In the genomic region with DNA sequence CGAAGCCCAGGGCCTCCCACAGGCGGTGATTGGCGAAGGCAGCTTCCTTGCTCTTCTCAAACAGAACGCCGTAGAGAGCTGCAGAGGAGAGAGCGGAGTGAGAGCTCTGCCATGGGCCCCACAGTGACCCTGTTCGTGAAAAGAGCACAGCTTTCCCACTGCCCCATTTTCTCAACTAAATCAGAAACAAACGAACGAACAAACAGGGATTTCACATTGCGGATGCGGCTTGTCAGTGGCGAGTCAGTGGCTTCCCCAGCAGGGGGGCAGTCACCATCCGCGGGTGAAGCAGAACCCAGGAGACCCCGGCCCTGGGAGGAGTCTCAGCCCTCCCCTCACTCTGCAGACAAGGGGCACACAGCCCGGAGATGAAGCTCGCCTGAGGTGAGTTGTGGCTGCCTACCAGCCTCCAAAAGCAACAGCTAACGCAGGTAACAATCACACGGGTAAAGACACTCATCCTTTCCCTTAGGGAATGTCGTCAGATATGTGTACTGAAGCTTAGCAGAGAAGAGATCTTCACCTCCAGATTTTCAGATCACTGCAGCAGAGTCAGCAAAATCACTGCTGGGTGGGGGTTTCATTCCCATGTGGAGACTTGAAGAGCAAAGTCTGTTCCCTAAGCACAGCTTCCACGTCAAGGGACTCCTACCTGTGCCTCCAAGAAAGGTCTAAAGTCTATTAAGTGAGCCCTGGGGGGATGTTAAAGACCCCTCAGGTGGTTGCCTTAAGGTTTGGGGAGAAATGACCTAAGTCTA, we compare ENCODE assay signal across 29 cellular contexts. TPM values are rescaled to one million over a fixed set of nuclear protein-coding genes. Genes with fewer than 3 reads are reported as not detected.
"Had no signal": no experiment of that assay in that cellular context is flagged by ENCODE, and none has a peak within 500 bp of the region (broad histone marks: within the 10 kb centered on the region; RNA-seq: fewer than 3 reads in every experiment).

No MANE protein-coding gene starts in this region.

- H3K27ac Mint-ChIP-seq: activated B cell treated with CpG ODN at 0.5 μM for 24 hours; activated CD4-positive, alpha-beta T cell treated with anti-CD3 and anti-CD28 coated beads, Interleukin-2, amount 10 ng/mL, durations not matched to agents 24 days and 14 days; activated naive CD4-positive, alpha-beta T cell treated with anti-CD3 and anti-CD28 coated beads for 36 hours; activated naive CD8-positive, alpha-beta T cell; activated T-helper 17 cell treated with anti-CD3 and anti-CD28 coated beads, Interleukin-2, amount 50 U/mL, for 72 hours; T-helper 17 cell had no signal

- H3K27me3 Mint-ChIP-seq: activated naive CD8-positive, alpha-beta T cell had no signal

- H3K4me3 Mint-ChIP-seq: activated B cell treated with CpG ODN at 0.5 μM for 24 hours; activated CD4-positive, alpha-beta T cell treated with anti-CD3 and anti-CD28 coated beads, Interleukin-2, amount 10 ng/mL, durations not matched to agents 24 days and 14 days; activated naive CD4-positive, alpha-beta T cell treated with anti-CD3 and anti-CD28 coated beads for 36 hours; activated naive CD8-positive, alpha-beta T cell; activated T-helper 17 cell treated with anti-CD3 and anti-CD28 coated beads, Interleukin-2, amount 50 U/mL, for 72 hours; brain; T-helper 17 cell had no signal

- H3K4me3 ChIP-seq: cardiac muscle cell, MG63 had no signal

- H3K36me3 ChIP-seq: cardiac muscle cell, MG63 had no signal

- H3K27me3 ChIP-seq: cardiac muscle cell, MG63 had no signal

- H3K9me3 ChIP-seq: MG63 had no signal

- DNase-seq: activated B cell treated with CpG ODN at 0.5 μM for 24 hours; activated CD4-positive, alpha-beta T cell treated with anti-CD3 and anti-CD28 coated beads for 1 hour; activated CD4-positive, alpha-beta T cell treated with anti-CD3 and anti-CD28 coated beads, Interleukin-2, amount 10 ng/mL, durations not matched to agents 24 days and 14 days; activated CD4-positive, alpha-beta T cell treated with anti-CD3 and anti-CD28 coated beads, Interleukin-2, amount 50 U/mL, for 48 hours; activated gamma-delta T cell; activated naive CD4-positive, alpha-beta T cell treated with anti-CD3 and anti-CD28 coated beads for 36 hours; activated T-cell treated with anti-CD3 and anti-CD28 coated beads for 4 hours; activated T-cell treated with anti-CD3 and anti-CD28 coated beads, Interleukin-2, amount 50 U/mL, for 48 hours; amygdala; MG63; MV-4-11; NCI-H1092 treated with DMSO at 0.1 percent for 48 hours; NCI-H1436; NCI-H1694 treated with DMSO at 0.1 percent for 48 hours; NCI-H2029 treated with DMSO at 0.1 percent for 48 hours; NCI-H345; NCI-H510A; NCI-H526 treated with DMSO at 0.1 percent for 48 hours; NCI-H82; SIG-M5; T-helper 17 cell; T-helper 9 cell had no signal

- H3K9me3 Mint-ChIP-seq: activated B cell treated with CpG ODN at 0.5 μM for 24 hours; activated CD4-positive, alpha-beta T cell treated with anti-CD3 and anti-CD28 coated beads, Interleukin-2, amount 10 ng/mL, durations not matched to agents 24 days and 14 days; activated naive CD4-positive, alpha-beta T cell treated with anti-CD3 and anti-CD28 coated beads for 36 hours; activated T-helper 17 cell treated with anti-CD3 and anti-CD28 coated beads, Interleukin-2, amount 50 U/mL, for 72 hours had no signal

- H3K27ac ChIP-seq: cardiac muscle cell had no signal

- ATAC-seq: activated T-helper 17 cell treated with anti-CD3 and anti-CD28 coated beads, Interleukin-2, amount 50 U/mL, for 72 hours; T-helper 17 cell had no signal

- H3K4me1 Mint-ChIP-seq: activated B cell treated with CpG ODN at 0.5 μM for 24 hours; activated T-helper 17 cell treated with anti-CD3 and anti-CD28 coated beads, Interleukin-2, amount 50 U/mL, for 72 hours had no signal

- H3K36me3 Mint-ChIP-seq: activated naive CD8-positive, alpha-beta T cell; brain had no signal

RNA-seq across cellular contexts. Expression of a gene that starts 51.2 kb away (rescaled TPM):
- total RNA-seq: activated B cell treated with CpG ODN at 0.5 μM for 24 hours; activated CD4-positive, alpha-beta T cell treated with anti-CD3 and anti-CD28 coated beads, Interleukin-2, amount 10 ng/mL, durations not matched to agents 24 days and 14 days; activated naive CD4-positive, alpha-beta T cell treated with anti-CD3 and anti-CD28 coated beads for 36 hours; activated T-helper 17 cell treated with anti-CD3 and anti-CD28 coated beads, Interleukin-2, amount 50 U/mL, for 72 hours; astrocyte; cardiac muscle cell; OCI-LY7; RPMI7951; T-helper 17 cell had no signal
- polyA plus RNA-seq: cardiac muscle cell had no signal
